Comparison of ENCODE assay signal across 8 cellular contexts in the genomic region with DNA sequence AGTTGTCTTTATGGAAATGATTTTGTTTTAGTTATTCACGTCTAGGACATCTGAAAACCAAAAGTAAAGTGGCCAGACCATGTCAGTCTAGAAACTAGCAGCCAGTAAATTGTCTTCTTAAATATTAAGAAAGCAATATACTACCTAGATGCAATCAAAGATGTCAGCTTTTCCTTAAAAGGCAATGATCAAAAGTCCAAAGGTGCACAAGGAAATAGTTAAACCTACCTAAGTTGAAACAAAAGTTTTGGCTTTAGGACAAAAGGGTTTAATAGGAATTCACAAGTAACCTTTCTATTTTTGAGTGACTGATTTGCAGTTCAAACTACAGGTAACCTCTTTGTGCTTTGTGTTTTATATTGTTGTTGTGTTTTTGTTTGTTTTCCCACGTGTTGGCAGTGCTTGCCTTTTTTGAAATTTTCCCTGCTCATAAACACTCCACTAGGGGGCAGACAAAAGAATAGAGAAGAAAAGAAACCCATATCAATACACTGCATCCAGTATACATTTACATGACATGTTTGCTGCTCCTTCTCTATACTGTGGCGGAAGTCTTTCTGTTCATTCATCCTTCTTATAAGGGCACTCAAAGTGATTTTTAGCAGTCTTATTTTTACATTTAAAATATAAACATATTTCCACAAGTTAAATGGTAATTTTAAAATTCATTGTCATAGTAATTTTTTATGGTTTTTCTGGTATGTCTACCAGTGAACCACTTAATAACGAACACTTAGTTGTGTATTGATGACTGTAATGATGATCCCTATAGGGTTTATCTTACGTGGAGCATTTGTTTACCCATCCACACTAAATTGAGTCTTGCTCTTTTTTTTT.
A peak's percentile ranks its signal among the peaks of the same experiment; 100 is the strongest.
DNase-seq lines count a peak whose midpoint lies in the region; ATAC-seq and TF ChIP-seq lines count a peak whose summit lies in the region.

No MANE protein-coding gene starts in this region.

- H3K36me3 ChIP-seq in heart right ventricle (no peaks in the 10 kb centered on the region), HEK293 (ENCODE audit: control insufficient read depth in 2 of 2, insufficient read depth in 1 of 2, low read length in 2 of 2) (no peaks in the 10 kb centered on the region), uterus (no peaks in the 10 kb centered on the region)

- intact Hi-C loops in heart right ventricle (cut with DNase I), result loop anchor here in 3 of 10 donors (5.0 to 10.0 kb wide), 3 partner anchors 55 to 62 kb away; a partner anchor contains a TSS
- intact Hi-C loops in left cardiac atrium (cut with DNase I), result loop anchor here in 1 of 2 donors (5.0 kb wide), 1 partner anchor 62 kb away; a partner anchor contains a TSS
- intact Hi-C loops in uterus (cut with DNase I; ENCODE audit: low total_unique reads), result no loop called here

- TF ChIP-seq POLR2A in uterus (IDR thresholded peaks at IDR 0.05), result no peak

- 67 to 72% methylated on average over 5 of the region's 5 CpGs for WGBS in heart right ventricle, 2 donors

- CTCF ChIA-PET in HEK293 (lab: Yijun Ruan, JAX), result no interaction called here

- H3K9me3 ChIP-seq in heart right ventricle, result no peaks in the 10 kb centered on the region
- no peaks in the 10 kb centered on the region for H3K9me3 ChIP-seq in HEK293 (ENCODE audit: control insufficient read depth, insufficient read depth, low read depth, low read length)
- no peaks in the 10 kb centered on the region for H3K9me3 ChIP-seq in uterus

- POLR2A ChIA-PET in HEK293 (lab: Yijun Ruan, JAX), result no interaction called here

- H3K4me3 ChIP-seq in heart right ventricle (no peak overlapping the region), HEK293 (ENCODE audit: low read depth, low read length) (no peak overlapping the region), uterus (no peak overlapping the region)

- H3K27me3 ChIP-seq in heart right ventricle, result no peaks in the 10 kb centered on the region
- no peaks in the 10 kb centered on the region for H3K27me3 ChIP-seq in uterus

- H3K27ac ChIP-seq in heart right ventricle (peak overlapping the region in 3 of 10 donors; percentile 10 to 32 (median 16)), HEK293 (ENCODE audit: extremely low read depth, low read depth, low read length) (no peak overlapping the region), uterus (peak overlapping the region; percentile 26 to 93)

- peak; percentile 36 to 79 (median 67) for TF ChIP-seq CTCF in heart right ventricle (IDR thresholded peaks at IDR 0.05)
- TF ChIP-seq CTCF in HEK293 (tag by site-specific recombination; IDR thresholded peaks at IDR 0.05), result no peak
- peak; percentile 33 to 44 (median 38) for TF ChIP-seq CTCF in uterus (IDR thresholded peaks at IDR 0.05)

- no peak for ATAC-seq in heart right ventricle
- ATAC-seq in left cardiac atrium, result no peak

- DNase-seq in heart right ventricle (no peak), left cardiac atrium (no peak), NCI-H2029 (lab: John Stamatoyannopoulos, UW) (peak; percentile 18), amniotic epithelial cell (ENCODE audit: low read depth) (peak; percentile 30), kidney tubule cell (ENCODE audit: low spot score) (peak; percentile 32), uterus (no peak), middle frontal gyrus (ENCODE audit: extremely low spot score, low spot score) (no peak)

- H3K4me1 ChIP-seq in heart right ventricle (peaks cover 10 to 95% (median 79%) of the 10 kb centered on the region in 9 donors), HEK293 (ENCODE audit: control insufficient read depth, insufficient read depth, low read length) (no peaks in the 10 kb centered on the region), uterus (peaks cover 8 to 17% of the 10 kb centered on the region in 2 donors)

TF ChIP-seq in HEK293, 187 proteins besides CTCF, POLR2A, EP300 and RAD21:
- TF ChIP-seq ZNF510 (tag by site-specific recombination; IDR thresholded peaks at IDR 0.05; ENCODE audit: insufficient replicate concordance) (no peak), GLIS1 (tag by site-specific recombination; IDR thresholded peaks at IDR 0.05) (no peak), FEZF1 (tag by site-specific recombination; IDR thresholded peaks at IDR 0.05) (0 out of 2 replicates have a peak, but pooled peaks have one; percentile 20), ZNF660 (tag by site-specific recombination; IDR thresholded peaks at IDR 0.05) (0 out of 2 replicates have a peak, but pooled peaks have one; percentile 22)

Comparison
In these comparisons a context has a peak if more than half of its experiments do, and no peak if none do; other contexts are left out.
1. DNase-seq: peak in NCI-H2029 (single experiment), amniotic epithelial cell (single experiment) and kidney tubule cell (single experiment); none in heart right ventricle (0 of 2), left cardiac atrium (single experiment), uterus (0 of 2) and middle frontal gyrus (single experiment).